In the genomic region with DNA sequence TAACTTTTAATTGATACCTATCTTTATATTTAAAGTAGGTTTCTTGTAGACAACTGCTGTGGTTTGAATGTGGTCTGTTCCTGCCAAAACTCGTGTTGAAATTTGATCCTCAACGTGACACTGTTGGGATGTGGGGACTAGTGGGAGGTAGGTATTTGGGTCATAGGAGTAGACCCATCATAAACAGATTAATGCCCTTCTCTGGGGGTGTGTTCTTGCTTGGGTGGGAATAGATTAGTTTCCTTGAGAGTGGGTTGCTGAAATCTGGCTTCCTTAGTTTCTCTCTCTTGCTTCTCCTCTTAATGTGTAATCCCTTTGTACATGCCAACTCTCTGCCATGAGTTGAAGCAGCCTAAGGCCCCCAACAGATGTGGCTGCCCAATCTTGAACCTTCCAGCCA, we compare ENCODE assay signal across 17 cellular contexts. TPM values are rescaled to one million over a fixed set of nuclear protein-coding genes. Genes with fewer than 3 reads are reported as not detected.
DNase-seq lines count a peak whose midpoint lies in the region; ATAC-seq, FAIRE-seq and TF ChIP-seq lines count a peak whose summit lies in the region.
"Had no signal": no experiment of that assay in that cellular context is flagged by ENCODE, and none has a peak within 500 bp of the region (broad histone marks: within the 10 kb centered on the region; RNA-seq: fewer than 3 reads in every experiment).

No MANE protein-coding gene starts in this region.

- DNase-seq in MCF 10A (ENCODE audit: unreplicated experiment) (peak; percentile 17), breast epithelium (ENCODE audit: low spot score in 2 of 2) (no peak), endothelial cell of umbilical vein (ENCODE audit: low read depth, low spot score) (no peak), foreskin keratinocyte (no peak), mesendoderm (no peak)
- no peak for DNase-seq in stimulated activated effector memory CD8-positive, alpha-beta T cell treated with anti-CD3 and anti-CD28 coated beads, Interleukin-12 subunit alpha, Interleukin-12 subunit beta, amount 100 ng/mL, for 72 hours (ENCODE audit: low spot score in 2 of 2)
- DNase-seq in effector memory CD8-positive, alpha-beta T cell: no peak
- DNase-seq: 8988T; Calu3; CD8-positive, alpha-beta T cell; DMS79 treated with DMSO at 0.1 percent for 48 hours; GF-D8; GOT3; H7 had no signal

- BruUV-seq in MCF 10A (replicated peaks; lab: Mats Ljungman, UMichigan) (no TSS peak), endothelial cell of umbilical vein (replicated peaks; lab: Mats Ljungman, UMichigan) (no TSS peak)

- H3K27me3 ChIP-seq in breast epithelium (no peaks in the 10 kb centered on the region), endothelial cell of umbilical vein (ENCODE audit: control insufficient read depth in 2 of 2, insufficient read depth in 2 of 2, low read length in 2 of 2) (no peaks in the 10 kb centered on the region), foreskin keratinocyte (no peaks in the 10 kb centered on the region), mesendoderm (ENCODE audit: insufficient read depth, low read length, poor library complexity) (no peaks in the 10 kb centered on the region)
- H3K27me3 ChIP-seq: BLaER1 treated with 17β-estradiol and CSF1 and Interleukin-3, amounts not matched to agents 10 nM and 100 nM had no signal

- TF ChIP-seq POLR2A in breast epithelium (IDR thresholded peaks at IDR 0.05) (no peak), endothelial cell of umbilical vein (IDR thresholded peaks at IDR 0.05; ENCODE audit: low read depth, low read length) (no peak)

- no peak overlapping the region for H3K56ac ChIP-seq in mesendoderm (ENCODE audit: low read length)

- no peaks in the 10 kb centered on the region for H3K79me1 ChIP-seq in mesendoderm (ENCODE audit: low read length)

- no peaks in the 10 kb centered on the region for H3K9me3 Mint-ChIP-seq in MCF 10A (ENCODE audit: unreplicated experiment)
- H3K9me3 Mint-ChIP-seq in stimulated activated effector memory CD8-positive, alpha-beta T cell treated with anti-CD3 and anti-CD28 coated beads, Interleukin-12 subunit alpha, Interleukin-12 subunit beta, amount 100 ng/mL, for 72 hours: no peaks in the 10 kb centered on the region
- H3K9me3 Mint-ChIP-seq in effector memory CD8-positive, alpha-beta T cell: no peaks in the 10 kb centered on the region
- H3K9me3 Mint-ChIP-seq: CD8-positive, alpha-beta T cell had no signal

- WGBS in mesendoderm (ENCODE audit: extremely low coverage, insufficient coverage, low lambda C conversion rate): no CpG with 5 or more reads among the region's 2 CpGs

- no peak overlapping the region for H3K27ac Mint-ChIP-seq in MCF 10A (ENCODE audit: low read depth, unreplicated experiment)
- peak overlapping the region; percentile 43 for H3K27ac Mint-ChIP-seq in stimulated activated effector memory CD8-positive, alpha-beta T cell treated with anti-CD3 and anti-CD28 coated beads, Interleukin-12 subunit alpha, Interleukin-12 subunit beta, amount 100 ng/mL, for 72 hours
- no peak overlapping the region for H3K27ac Mint-ChIP-seq in effector memory CD8-positive, alpha-beta T cell
- H3K27ac Mint-ChIP-seq: CD8-positive, alpha-beta T cell had no signal

- CTCF ChIA-PET in MCF 10A (lab: Yijun Ruan, JAX): interaction anchor here (0.6 to 2.2 kb wide), 4 partner anchors 9 to 34 kb away, joined by 3 to 6 read pairs (median 4); no protein-coding TSS in a partner anchor
- CTCF ChIA-PET in endothelial cell of umbilical vein (lab: Charles Lee): no interaction called here

- dilution Hi-C loops in endothelial cell of umbilical vein (cut with MboI; ENCODE audit: extremely low pct_ligation_motif_present, low sequenced_read_pairs): no loop called here

- H2BK5ac ChIP-seq in mesendoderm (ENCODE audit: low read length): no peak overlapping the region

- H3K27ac ChIP-seq in breast epithelium: no peak overlapping the region
- H3K27ac ChIP-seq in endothelial cell of umbilical vein (ENCODE audit: insufficient read depth, low read depth, low read length): no peak overlapping the region
- H3K27ac ChIP-seq in foreskin keratinocyte: peak overlapping the region; percentile 95
- H3K27ac ChIP-seq in mesendoderm (ENCODE audit: low read depth, low read length): no peak overlapping the region
- H3K27ac ChIP-seq: BLaER1 treated with 17β-estradiol and CSF1 and Interleukin-3, amounts not matched to agents 10 nM and 100 nM had no signal

- no peak overlapping the region for H4K8ac ChIP-seq in mesendoderm (ENCODE audit: low read depth, low read length)

- H3K79me2 ChIP-seq in endothelial cell of umbilical vein (ENCODE audit: control insufficient read depth, insufficient read depth, low read length) (no peaks in the 10 kb centered on the region), mesendoderm (ENCODE audit: control insufficient read depth, insufficient read depth, low read length) (no peaks in the 10 kb centered on the region)

- H3K9ac ChIP-seq in endothelial cell of umbilical vein (replicated peaks; ENCODE audit: extremely low read depth, insufficient read depth, low read length) (no peak overlapping the region), mesendoderm (ENCODE audit: low read length) (no peak overlapping the region)
- H3K9ac ChIP-seq: BLaER1 treated with 17β-estradiol and CSF1 and Interleukin-3, amounts not matched to agents 10 nM and 100 nM had no signal

- H3K4me3 Mint-ChIP-seq in MCF 10A (ENCODE audit: unreplicated experiment): no peak overlapping the region
- H3K4me3 Mint-ChIP-seq in stimulated activated effector memory CD8-positive, alpha-beta T cell treated with anti-CD3 and anti-CD28 coated beads, Interleukin-12 subunit alpha, Interleukin-12 subunit beta, amount 100 ng/mL, for 72 hours: no peak overlapping the region
- H3K4me3 Mint-ChIP-seq in effector memory CD8-positive, alpha-beta T cell: no peak overlapping the region
- H3K4me3 Mint-ChIP-seq: CD8-positive, alpha-beta T cell had no signal

- H4K5ac ChIP-seq in mesendoderm (ENCODE audit: low read length): no peak overlapping the region

- peaks cover 25% of the 10 kb centered on the region for H3K4me1 Mint-ChIP-seq in MCF 10A (ENCODE audit: insufficient read depth, unreplicated experiment)
- peaks cover 14% of the 10 kb centered on the region for H3K4me1 Mint-ChIP-seq in stimulated activated effector memory CD8-positive, alpha-beta T cell treated with anti-CD3 and anti-CD28 coated beads, Interleukin-12 subunit alpha, Interleukin-12 subunit beta, amount 100 ng/mL, for 72 hours
- H3K4me1 Mint-ChIP-seq in effector memory CD8-positive, alpha-beta T cell (ENCODE audit: low read depth in 2 of 2): peaks cover 0 to 5% of the 10 kb centered on the region in 2 donors

- POLR2A ChIA-PET in MCF 10A (lab: Yijun Ruan, JAX): interaction anchor here (1.0 to 1.5 kb wide), 2 partner anchors 10 to 35 kb away, joined by 3 to 7 read pairs; partner anchors contain the start of gene IPPK
- POLR2A ChIA-PET in endothelial cell of umbilical vein (lab: Charles Lee): no interaction called here

- ATAC-seq in foreskin keratinocyte (no peak), HG03520 (IDR thresholded peaks at IDR 0.05; ENCODE audit: unreplicated experiment) (no peak)
- ATAC-seq in stimulated activated effector memory CD8-positive, alpha-beta T cell treated with anti-CD3 and anti-CD28 coated beads, Interleukin-12 subunit alpha, Interleukin-12 subunit beta, amount 100 ng/mL, for 72 hours: no peak
- no peak for ATAC-seq in effector memory CD8-positive, alpha-beta T cell (replicated peaks)
- ATAC-seq: CD8-positive, alpha-beta T cell; HCT116 had no signal

- H3K27me3 Mint-ChIP-seq in MCF 10A (ENCODE audit: insufficient read depth, unreplicated experiment): no peaks in the 10 kb centered on the region
- no peaks in the 10 kb centered on the region for H3K27me3 Mint-ChIP-seq in effector memory CD8-positive, alpha-beta T cell

- H3K9me3 ChIP-seq in breast epithelium: no peaks in the 10 kb centered on the region
- no peaks in the 10 kb centered on the region for H3K9me3 ChIP-seq in endothelial cell of umbilical vein (replicated peaks; ENCODE audit: control insufficient read depth, insufficient read depth, low read length)

- no peak overlapping the region for H2AK5ac ChIP-seq in mesendoderm (ENCODE audit: low read length)

- H3K4me1 ChIP-seq in breast epithelium (no peaks in the 10 kb centered on the region), endothelial cell of umbilical vein (ENCODE audit: control insufficient read depth, extremely low read depth, insufficient read depth, low read length) (peaks cover 12% of the 10 kb centered on the region), foreskin keratinocyte (peaks cover 39% of the 10 kb centered on the region), mesendoderm (ENCODE audit: control insufficient read depth, low read depth, low read length) (no peaks in the 10 kb centered on the region)
- H3K4me1 ChIP-seq: BLaER1 treated with 17β-estradiol and CSF1 and Interleukin-3, amounts not matched to agents 10 nM and 100 nM had no signal

- no peak overlapping the region for H3K18ac ChIP-seq in mesendoderm (ENCODE audit: low read length)

- no peak overlapping the region for H3K4ac ChIP-seq in mesendoderm (ENCODE audit: low read depth, low read length)

- H4K20me1 ChIP-seq in endothelial cell of umbilical vein (replicated peaks; ENCODE audit: control insufficient read depth, extremely low read depth, insufficient read depth, low read length): no peaks in the 10 kb centered on the region

- H3K4me3 ChIP-seq in breast epithelium (no peak overlapping the region), endothelial cell of umbilical vein (replicated peaks in 1 of 3; ENCODE audit: insufficient read depth in 1 of 3, low read depth in 1 of 3, low read length in 3 of 3) (no peak overlapping the region), mesendoderm (ENCODE audit: low read length) (no peak overlapping the region)
- H3K4me3 ChIP-seq: BLaER1 treated with 17β-estradiol and CSF1 and Interleukin-3, amounts not matched to agents 10 nM and 100 nM had no signal

- peaks cover 16% of the 10 kb centered on the region for H3K36me3 Mint-ChIP-seq in MCF 10A (ENCODE audit: insufficient read depth, unreplicated experiment)
- H3K36me3 Mint-ChIP-seq in stimulated activated effector memory CD8-positive, alpha-beta T cell treated with anti-CD3 and anti-CD28 coated beads, Interleukin-12 subunit alpha, Interleukin-12 subunit beta, amount 100 ng/mL, for 72 hours: peaks cover 11% of the 10 kb centered on the region
- no peaks in the 10 kb centered on the region for H3K36me3 Mint-ChIP-seq in effector memory CD8-positive, alpha-beta T cell (ENCODE audit: insufficient read depth)

- no peak overlapping the region for H3K23ac ChIP-seq in mesendoderm (ENCODE audit: low read length)

- peak; percentile 50 for FAIRE-seq in endothelial cell of umbilical vein (lab: Jason Lieb, UNC)

- no peaks in the 10 kb centered on the region for H3K9me1 ChIP-seq in endothelial cell of umbilical vein (replicated peaks; ENCODE audit: control insufficient read depth, extremely low read depth, insufficient read depth, low read length)

- TF ChIP-seq CTCF in MCF 10A (IDR thresholded peaks at IDR 0.05; ENCODE audit: unreplicated experiment): no peak
- no peak for TF ChIP-seq CTCF in breast epithelium (IDR thresholded peaks at IDR 0.05)
- TF ChIP-seq CTCF in endothelial cell of umbilical vein (IDR thresholded peaks at IDR 0.05; ENCODE audit: extremely low read depth in 1 of 2, insufficient read depth in 1 of 2, low read depth in 1 of 2, low read length in 2 of 2): no peak
- TF ChIP-seq CTCF in foreskin keratinocyte (conservative IDR thresholded peaks at IDR 0.05): no peak

- H3K36me3 ChIP-seq in breast epithelium (no peaks in the 10 kb centered on the region), endothelial cell of umbilical vein (ENCODE audit: control insufficient read depth in 2 of 2, extremely low read depth in 1 of 2, insufficient read depth in 2 of 2, low read length in 2 of 2) (no peaks in the 10 kb centered on the region), mesendoderm (ENCODE audit: control insufficient read depth, insufficient read depth, low read length) (no peaks in the 10 kb centered on the region)

- intact Hi-C loops in MCF 10A (cut with micrococcal nuclease): no loop called here
- intact Hi-C loops in breast epithelium (cut with DNase I; ENCODE audit: low total_unique reads): no loop called here
- intact Hi-C loops in endothelial cell of umbilical vein (cut with micrococcal nuclease): loop anchor here (10.0 kb wide), 1 partner anchor 410 kb away; the partner anchor contains the start of gene IARS1

- no peak overlapping the region for H2BK15ac ChIP-seq in mesendoderm (replicated peaks; ENCODE audit: low read depth)

- H2AFZ ChIP-seq in endothelial cell of umbilical vein (ENCODE audit: low read depth, low read length): no peak overlapping the region

- H2BK120ac ChIP-seq in mesendoderm (ENCODE audit: low read depth, low read length): no peak overlapping the region

- H3K4me2 ChIP-seq in endothelial cell of umbilical vein (ENCODE audit: insufficient read depth, low read length) (no peak overlapping the region), mesendoderm (ENCODE audit: low read length) (no peak overlapping the region)
- H3K4me2 ChIP-seq: BLaER1 treated with 17β-estradiol and CSF1 and Interleukin-3, amounts not matched to agents 10 nM and 100 nM had no signal

RNA-seq across cellular contexts. Expression of gene IPPK, which starts 34.6 kb away (rescaled TPM):
- total RNA-seq in MCF 10A (2022) (16.3 and 16.6 TPM in 2 replicates), breast epithelium (10 to 100 TPM in 2 of 3 donors, 1 to 10 TPM in 1; 5.8 to 22.8 (median 12.1) TPM), endothelial cell of umbilical vein (12.5 and 14.0 TPM in 2 replicates), foreskin keratinocyte (16.7 and 17.1 TPM in 2 replicates)
- polyA plus RNA-seq in endothelial cell of umbilical vein (26.6 and 28.0 TPM in 2 replicates), foreskin keratinocyte (10.4 and 12.9 TPM in 2 replicates)
- 21.6 and 26.3 TPM in 2 replicates for polyA plus RNA-seq in endothelial cell of umbilical vein (2011; cell fraction: cytosol; rRNA removed)
- polyA plus RNA-seq in endothelial cell of umbilical vein (2011; cell fraction: nucleus; rRNA removed): 58.5 and 61.1 TPM in 2 replicates
- 17.4 and 20.9 TPM in 2 replicates for polyA plus RNA-seq in endothelial cell of umbilical vein (2012)
- 50.1 and 70.1 TPM in 2 replicates for polyA minus RNA-seq in endothelial cell of umbilical vein
- 10.3 TPM for polyA minus RNA-seq in endothelial cell of umbilical vein (2011; cell fraction: cytosol; rRNA and poly(A)+ RNA removed)
- 15.4 and 26.9 TPM in 2 replicates for polyA minus RNA-seq in endothelial cell of umbilical vein (2011; cell fraction: nucleus; rRNA and poly(A)+ RNA removed)
- 5.6 TPM for polyA plus RNA-seq in mesendoderm (2013, experiment 1 of 2)
- 6.2 TPM for polyA plus RNA-seq in mesendoderm (2013, experiment 2 of 2)
